Comparison of ENCODE assay signal across 1 cellular context in genomic region chr3:125001557-125002413, GRCh38.
TF ChIP-seq lines count a peak whose summit lies in the region.

No MANE protein-coding gene starts in this region.

TF ChIP-seq in HepG2, 621 proteins besides CTCF, POLR2A, EP300 and RAD21 (continued from another document and continues in another):
- no peak for TF ChIP-seq GMEB2 (CRISPR knock-in tag; IDR thresholded peaks at IDR 0.05; ENCODE audit: low read depth)
- no peak for TF ChIP-seq DDIT3 (CRISPR knock-in tag; IDR thresholded peaks at IDR 0.05)
- no peak for TF ChIP-seq PBX3 (CRISPR knock-in tag; IDR thresholded peaks at IDR 0.05; ENCODE audit: borderline replicate concordance)
- TF ChIP-seq ZBTB40 (IDR thresholded peaks at IDR 0.05): no peak
- no peak for TF ChIP-seq ZBTB40 (CRISPR knock-in tag; IDR thresholded peaks at IDR 0.05)
- no peak for TF ChIP-seq ZNF546 (CRISPR knock-in tag; conservative IDR thresholded peaks at IDR 0.05)
- peak; percentile 80; the same call in 1 of the 2 replicates for TF ChIP-seq ARID4A (CRISPR knock-in tag; IDR thresholded peaks at IDR 0.05; ENCODE audit: borderline replicate concordance)
- no peak for TF ChIP-seq ZNF256 (CRISPR knock-in tag; conservative IDR thresholded peaks at IDR 0.05)
- TF ChIP-seq ZNF33A (CRISPR knock-in tag; IDR thresholded peaks at IDR 0.05; ENCODE audit: borderline replicate concordance): no peak
- TF ChIP-seq ZNF550 (CRISPR knock-in tag; IDR thresholded peaks at IDR 0.05; ENCODE audit: borderline replicate concordance): no peak
- no peak for TF ChIP-seq STAT5B (CRISPR knock-in tag; IDR thresholded peaks at IDR 0.05)
- TF ChIP-seq SIX4 (CRISPR knock-in tag; IDR thresholded peaks at IDR 0.05): 0 out of 2 replicates have a peak, but pooled peaks have one; percentile 10
- TF ChIP-seq ZNF274 (CRISPR knock-in tag; IDR thresholded peaks at IDR 0.05): no peak
- peak; percentile 78 for TF ChIP-seq MXD1 (CRISPR knock-in tag; IDR thresholded peaks at IDR 0.05)
- TF ChIP-seq SKIL (CRISPR knock-in tag; IDR thresholded peaks at IDR 0.05; ENCODE audit: borderline replicate concordance): peak; percentile 86
- TF ChIP-seq E2F5 (CRISPR knock-in tag; conservative IDR thresholded peaks at IDR 0.05): no peak
- TF ChIP-seq KDM1A (CRISPR knock-in tag; IDR thresholded peaks at IDR 0.05): peak; percentile 32; the same call in 1 of the 2 replicates
- TF ChIP-seq FOXO4 (CRISPR knock-in tag; conservative IDR thresholded peaks at IDR 0.05): no peak
- peak; percentile 85 for TF ChIP-seq CREM (IDR thresholded peaks at IDR 0.05)
- TF ChIP-seq CREM (CRISPR knock-in tag; IDR thresholded peaks at IDR 0.05): no peak
